8 cellular contexts compared by ENCODE assay signal in the genomic region with DNA sequence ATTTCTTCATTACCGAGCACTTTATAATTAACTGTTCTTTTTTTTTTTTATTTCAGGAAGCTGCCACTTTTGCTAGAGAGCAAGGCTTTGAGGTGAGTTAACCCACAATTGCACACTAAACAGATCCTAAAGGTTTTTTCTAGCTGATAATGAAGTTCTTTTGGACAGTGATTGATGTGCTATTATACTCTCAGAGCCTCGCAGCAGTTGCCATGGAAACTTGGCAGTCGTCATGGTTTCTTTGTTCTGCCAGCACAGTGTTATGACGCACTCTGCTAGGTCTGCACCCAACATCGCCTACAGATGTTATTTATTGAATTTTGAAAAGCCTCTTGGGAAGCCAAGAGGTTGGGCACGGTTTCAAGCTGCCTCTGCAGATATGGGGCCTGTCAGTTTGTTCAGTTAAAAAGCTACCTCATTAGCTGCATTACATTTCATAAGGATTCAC.
A peak's percentile ranks its signal among the peaks of the same experiment; 100 is the strongest.
DNase-seq lines count a peak whose midpoint lies in the region; ATAC-seq and TF ChIP-seq lines count a peak whose summit lies in the region.

No MANE protein-coding gene starts in this region.

- H4K20me1 ChIP-seq in hepatocyte (ENCODE audit: insufficient read depth, poor library complexity, severe bottlenecking) = no peaks in the 10 kb centered on the region

- ATAC-seq in GM21447 (IDR thresholded peaks at IDR 0.05; ENCODE audit: unreplicated experiment) (no peak), HG03457 (IDR thresholded peaks at IDR 0.05; ENCODE audit: unreplicated experiment) (no peak)

- DNase-seq in ELR (ENCODE audit: low read depth) (peak; percentile 71), NCI-H1092 treated with DMSO at 0.1 percent for 48 hours (lab: John Stamatoyannopoulos, UW) (peak; percentile 97), T-helper 9 cell (peak; percentile 80), astrocyte of the hippocampus (ENCODE audit: low read depth, low spot score) (peak; percentile 98), hepatocyte (ENCODE audit: low spot score) (peak; percentile 74), smooth muscle cell of the brain vasculature (ENCODE audit: low read depth, low spot score) (peak; percentile 91)

- no peaks in the 10 kb centered on the region for H3K9me3 ChIP-seq in hepatocyte (ENCODE audit: low read depth)

- H3K36me3 ChIP-seq in hepatocyte (replicated peaks; ENCODE audit: insufficient read depth, low read depth) = no peaks in the 10 kb centered on the region

- H2AFZ ChIP-seq in hepatocyte = no peak overlapping the region

- no peaks in the 10 kb centered on the region for H3K9me2 ChIP-seq in hepatocyte (replicated peaks; ENCODE audit: insufficient read depth)

- H3K4me2 ChIP-seq in hepatocyte = peak overlapping the region; percentile 44

- H3K4me3 ChIP-seq in hepatocyte = no peak overlapping the region

- peaks cover 28% of the 10 kb centered on the region for H3K4me1 ChIP-seq in hepatocyte (ENCODE audit: insufficient read depth)

- WGBS in hepatocyte (ENCODE audit: low lambda C conversion rate, missing lambda C conversion rate) = 31% methylated on average over 6 of the region's 6 CpGs

- no peaks in the 10 kb centered on the region for H3K79me2 ChIP-seq in hepatocyte

- H3K27me3 ChIP-seq in hepatocyte = no peaks in the 10 kb centered on the region

- TF ChIP-seq CTCF in hepatocyte (IDR thresholded peaks at IDR 0.05; ENCODE audit: poor library complexity) = no peak

- H3K27ac ChIP-seq in hepatocyte = peak overlapping the region; percentile 33
